ENCODE assay signal across 8 cellular contexts in genomic region chr17:74748279-74748528, GRCh38. TPM values are rescaled to one million over a fixed set of nuclear protein-coding genes. Genes with fewer than 3 reads are reported as not detected.
A peak's percentile ranks its signal among the peaks of the same experiment; 100 is the strongest.
DNase-seq lines count a peak whose midpoint lies in the region; ATAC-seq and TF ChIP-seq lines count a peak whose summit lies in the region.

No MANE protein-coding gene starts in this region.

- H2AFZ ChIP-seq in KMS-11 (ENCODE audit: low read depth): peak overlapping the region; percentile 45; the same call in 1 of the 2 replicates
- H2AFZ ChIP-seq in parathyroid adenoma: peak overlapping the region; percentile 66

- H3K4me3 ChIP-seq in GM06990 (replicated peaks; ENCODE audit: low read depth, low read length): peak overlapping the region; percentile 58
- H3K4me3 ChIP-seq in KMS-11 (IDR thresholded peaks at IDR 0.05; ENCODE audit: insufficient read depth, low read depth, low read length): no peak overlapping the region
- peak overlapping the region; percentile 93 for H3K4me3 ChIP-seq in ectodermal cell (ENCODE audit: insufficient read depth, low read depth, low read length)
- H3K4me3 ChIP-seq in parathyroid adenoma (ENCODE audit: low read depth, low read length): peak overlapping the region; percentile 98

- peaks cover 48% of the 10 kb centered on the region for H3K79me2 ChIP-seq in KMS-11 (ENCODE audit: insufficient read depth, low read depth)
- peaks cover 37% of the 10 kb centered on the region for H3K79me2 ChIP-seq in parathyroid adenoma

- peaks cover 43% of the 10 kb centered on the region for H3K4me1 ChIP-seq in KMS-11 (ENCODE audit: low read depth, poor library complexity, severe bottlenecking)
- peaks cover 54% of the 10 kb centered on the region for H3K4me1 ChIP-seq in ectodermal cell (ENCODE audit: control insufficient read depth, insufficient read depth, low read length)
- H3K4me1 ChIP-seq in parathyroid adenoma: peaks cover 31% of the 10 kb centered on the region

- no peaks in the 10 kb centered on the region for H3K9me3 ChIP-seq in ectodermal cell (ENCODE audit: control insufficient read depth, low read length)
- H3K9me3 ChIP-seq in parathyroid adenoma (ENCODE audit: control insufficient read depth, low read length): no peaks in the 10 kb centered on the region

- no peak for ATAC-seq in GM18909 (IDR thresholded peaks at IDR 0.05; ENCODE audit: poor library complexity, unreplicated experiment)

- peaks cover 9% of the 10 kb centered on the region for H4K20me1 ChIP-seq in KMS-11 (ENCODE audit: insufficient read depth)

- no peak overlapping the region; the same call in 1 of the 2 replicates for H3K9ac ChIP-seq in KMS-11
- H3K9ac ChIP-seq in parathyroid adenoma: no peak overlapping the region

- no peak for DNase-seq in GM06990 (ENCODE audit: extremely low read depth, insufficient read length)
- no peak for DNase-seq in NCI-H524 treated with DMSO at 0.1 percent for 48 hours (lab: John Stamatoyannopoulos, UW)
- no peak for DNase-seq in T-helper 1 cell
- no peak for DNase-seq in AG20443 (ENCODE audit: low spot score)

- 0% methylated on average over 34 of the region's 34 CpGs for WGBS in ectodermal cell, 2 experiments

- peak overlapping the region; percentile 53 for H3K4me2 ChIP-seq in KMS-11
- peak overlapping the region; percentile 47 for H3K4me2 ChIP-seq in parathyroid adenoma (ENCODE audit: low read length)

- no peak for TF ChIP-seq CTCF in GM06990 (IDR thresholded peaks at IDR 0.05; ENCODE audit: insufficient read depth, low read length, poor library complexity, severe bottlenecking)
- TF ChIP-seq CTCF in KMS-11 (conservative IDR thresholded peaks at IDR 0.05; ENCODE audit: low read depth, low read length): no peak
- TF ChIP-seq CTCF in parathyroid adenoma (IDR thresholded peaks at IDR 0.05): no peak

- H3K27ac ChIP-seq in KMS-11 (no peak overlapping the region), ectodermal cell (ENCODE audit: insufficient read depth, low read depth, low read length, poor library complexity, severe bottlenecking) (no peak overlapping the region), parathyroid adenoma (peak overlapping the region; percentile 45)

- no peaks in the 10 kb centered on the region for H3K36me3 ChIP-seq in GM06990 (ENCODE audit: control insufficient read depth, insufficient read depth, low read length)
- no peaks in the 10 kb centered on the region; the same call in 1 of the 2 replicates for H3K36me3 ChIP-seq in KMS-11 (ENCODE audit: insufficient read depth)
- no peaks in the 10 kb centered on the region for H3K36me3 ChIP-seq in ectodermal cell (ENCODE audit: control insufficient read depth, insufficient read depth, low read length)
- H3K36me3 ChIP-seq in parathyroid adenoma (ENCODE audit: control insufficient read depth, insufficient read depth, low read length): no peaks in the 10 kb centered on the region

- H3K27me3 ChIP-seq in GM06990 (replicated peaks; ENCODE audit: control insufficient read depth, insufficient read depth, low read length): no peaks in the 10 kb centered on the region
- H3K27me3 ChIP-seq in KMS-11 (ENCODE audit: insufficient read depth, low read depth): no peaks in the 10 kb centered on the region
- H3K27me3 ChIP-seq in ectodermal cell (ENCODE audit: control insufficient read depth, insufficient read depth, low read length, poor library complexity, severe bottlenecking): peaks cover 4% of the 10 kb centered on the region
- no peaks in the 10 kb centered on the region for H3K27me3 ChIP-seq in parathyroid adenoma (ENCODE audit: control insufficient read depth, insufficient read depth, low read length)

RNA-seq across cellular contexts. Expression of gene NHERF1, which starts 0.2 kb away (rescaled TPM):
- polyA plus RNA-seq in ectodermal cell (2013, experiment 1 of 4): 57.2 TPM
- 55.0 TPM for polyA plus RNA-seq in ectodermal cell (2013, experiment 2 of 4)
- 53.1 TPM for polyA plus RNA-seq in ectodermal cell (2013, experiment 3 of 4)
- polyA plus RNA-seq in ectodermal cell (2013, experiment 4 of 4): 50.8 TPM

RNA-seq across cellular contexts. Expression of gene RAB37, which starts 11.1 kb away (rescaled TPM):
- polyA plus RNA-seq in ectodermal cell (2013, experiment 1 of 4): 1.6 TPM
- polyA plus RNA-seq in ectodermal cell (2013, experiment 2 of 4): 1.6 TPM
- 1.5 TPM for polyA plus RNA-seq in ectodermal cell (2013, experiment 3 of 4)
- polyA plus RNA-seq in ectodermal cell (2013, experiment 4 of 4): 1.3 TPM

RNA-seq across cellular contexts. Expression of gene NAT9, which starts 27.9 kb away (rescaled TPM):
- polyA plus RNA-seq in ectodermal cell (2013, experiment 1 of 4): 61.8 TPM
- 53.2 TPM for polyA plus RNA-seq in ectodermal cell (2013, experiment 2 of 4)
- 51.7 TPM for polyA plus RNA-seq in ectodermal cell (2013, experiment 3 of 4)
- polyA plus RNA-seq in ectodermal cell (2013, experiment 4 of 4): 55.4 TPM

RNA-seq across cellular contexts. Expression of gene CD300LF, which starts 35.5 kb away (rescaled TPM):
- polyA plus RNA-seq in ectodermal cell (2013, experiment 1 of 4): not detected
- not detected for polyA plus RNA-seq in ectodermal cell (2013, experiment 2 of 4)
- polyA plus RNA-seq in ectodermal cell (2013, experiment 3 of 4): not detected
- not detected for polyA plus RNA-seq in ectodermal cell (2013, experiment 4 of 4)
